Comparison of ENCODE assay signal across 20 cellular contexts in the genomic region with DNA sequence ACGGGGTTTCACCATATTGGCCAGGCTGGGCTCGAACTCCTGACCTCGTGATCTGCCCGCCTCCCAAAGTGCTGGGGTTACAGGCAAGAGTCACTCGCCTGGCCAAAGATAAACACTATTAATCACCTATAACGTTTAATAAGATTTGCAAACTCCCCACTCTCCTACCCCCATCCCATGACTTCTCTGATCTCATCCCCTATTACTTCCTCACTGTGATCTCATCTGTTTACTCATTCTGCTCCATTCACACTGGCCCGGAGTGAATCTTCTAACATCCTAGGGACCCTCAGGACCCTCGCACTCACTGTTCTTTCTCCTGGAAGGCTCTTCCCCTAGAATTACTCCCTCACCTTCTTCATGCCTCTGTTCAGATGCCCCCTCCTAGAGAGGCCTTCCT.
"Had no signal": no experiment of that assay in that cellular context is flagged by ENCODE, and none has a peak within 500 bp of the region (broad histone marks: within the 10 kb centered on the region; RNA-seq: fewer than 3 reads in every experiment).

No MANE protein-coding gene starts in this region.

- H3K27ac Mint-ChIP-seq: activated CD4-positive, alpha-beta T cell treated with anti-CD3 and anti-CD28 coated beads, Interleukin-2, amount 10 ng/mL, durations not matched to agents 24 days and 14 days; activated CD8-positive, alpha-beta T cell treated with anti-CD3 and anti-CD28 coated beads for 36 hours; activated T-helper 2 cell treated with anti-CD3 and anti-CD28 coated beads, Interferon-gamma antibody, Interleukin-2, Interleukin-4, amounts not matched to agents 10 μg/mL and 5 μg/mL and 100 μg/mL, durations not matched to agents 14 hours and 24 hours and 36 hours; immature natural killer cell; memory B cell; natural killer cell had no signal

- H3K27me3 Mint-ChIP-seq: memory B cell had no signal

- H3K27ac ChIP-seq: coronary artery, pancreas, right lobe of liver, stomach, vagina had no signal

- H3K4me1 ChIP-seq: right lobe of liver had no signal

- DNase-seq: activated CD8-positive, alpha-beta T cell treated with anti-CD3 and anti-CD28 coated beads for 36 hours; activated naive CD4-positive, alpha-beta T cell treated with Interleukin-2 at 50 U/mL for 16 hours; activated T-cell treated with anti-CD3 and anti-CD28 coated beads, Interleukin-2, amount 50 U/mL, for 1 hour; anterior cingulate cortex; immature natural killer cell; natural killer cell; pancreas; right lobe of liver; small intestine; stimulated activated CD4-positive, alpha-beta T cell treated with anti-CD3 and anti-CD28 coated beads, Interleukin-15, amount 100 ng/mL, for 24 hours; stimulated activated CD4-positive, alpha-beta T cell treated with anti-CD3 and anti-CD28 coated beads, Interleukin-4, amount 100 ng/mL, for 1 hour; stomach; T1000 had no signal

- H3K36me3 ChIP-seq: pancreas, right lobe of liver, vagina had no signal

- H3K4me3 ChIP-seq: coronary artery, pancreas, right lobe of liver, stomach, vagina had no signal

- H3K9me3 Mint-ChIP-seq: activated CD4-positive, alpha-beta T cell treated with anti-CD3 and anti-CD28 coated beads, Interleukin-2, amount 10 ng/mL, durations not matched to agents 24 days and 14 days; activated CD8-positive, alpha-beta T cell treated with anti-CD3 and anti-CD28 coated beads for 36 hours; activated T-helper 2 cell treated with anti-CD3 and anti-CD28 coated beads, Interferon-gamma antibody, Interleukin-2, Interleukin-4, amounts not matched to agents 10 μg/mL and 5 μg/mL and 100 μg/mL, durations not matched to agents 14 hours and 24 hours and 36 hours; immature natural killer cell; natural killer cell had no signal

- H3K27me3 ChIP-seq: pancreas, right lobe of liver, stomach, vagina had no signal

- H3K9me3 ChIP-seq: pancreas, right lobe of liver, stomach, vagina had no signal

- H3K4me1 Mint-ChIP-seq: activated CD4-positive, alpha-beta T cell treated with anti-CD3 and anti-CD28 coated beads, Interleukin-2, amount 10 ng/mL, durations not matched to agents 24 days and 14 days; immature natural killer cell; natural killer cell had no signal

- H3K4me3 Mint-ChIP-seq: activated CD4-positive, alpha-beta T cell treated with anti-CD3 and anti-CD28 coated beads, Interleukin-2, amount 10 ng/mL, durations not matched to agents 24 days and 14 days; activated CD8-positive, alpha-beta T cell treated with anti-CD3 and anti-CD28 coated beads for 36 hours; immature natural killer cell; memory B cell; natural killer cell had no signal

- FAIRE-seq: endometrium, pancreas, small intestine had no signal

- H3K36me3 Mint-ChIP-seq: immature natural killer cell, natural killer cell had no signal

- ATAC-seq: activated CD8-positive, alpha-beta T cell treated with anti-CD3 and anti-CD28 coated beads for 36 hours; esophagus mucosa; natural killer cell; pancreas had no signal
